In genomic region chr9:125516381-125516960, GRCh38 we compare ENCODE assay signal across 23 cellular contexts.
"Had no signal": no experiment of that assay in that cellular context is flagged by ENCODE, and none has a peak within 500 bp of the region (broad histone marks: within the 10 kb centered on the region; RNA-seq: fewer than 3 reads in every experiment).

No MANE protein-coding gene starts in this region.

- H2AFZ ChIP-seq: hepatocyte, parathyroid adenoma had no signal

- ATAC-seq: left cardiac atrium; lower lobe of right lung; natural killer cell treated with Interleukin-12 subunit alpha and Interleukin-12 subunit beta and Interleukin-15 and Interleukin-18, amount 100 ng/mL, for 72 hours; psoas muscle; right lobe of liver; stimulated activated memory B cell treated with anti-CD40 and anti-IgM and Interleukin-4, amounts not matched to agents 10 μg/mL and 1 μg/mL and 100 μg/mL, for 72 hours had no signal

- H3K4me3 ChIP-seq: hepatocyte, left ventricle myocardium inferior, lower lobe of right lung, psoas muscle, right lobe of liver, testis, tibial nerve had no signal

- H3K4me3 Mint-ChIP-seq: memory B cell; natural killer cell treated with Interleukin-12 subunit alpha and Interleukin-12 subunit beta and Interleukin-15 and Interleukin-18, amount 100 ng/mL, for 72 hours; stimulated activated memory B cell treated with anti-CD40 and anti-IgM and Interleukin-4, amounts not matched to agents 10 μg/mL and 1 μg/mL and 100 μg/mL, for 72 hours; stimulated activated naive CD8-positive, alpha-beta T cell treated with anti-CD3 and anti-CD28 coated beads, Interleukin-15, Interleukin-2, amounts not matched to agents 100 ng/mL and 50 ng/mL, for 24 hours had no signal

- H3K4me1 ChIP-seq: parathyroid adenoma, testis had no signal

- DNase-seq: cerebellar nuclear complex; dermis blood vessel endothelial cell; erythroblast; foreskin fibroblast; head of caudate nucleus; kidney; left cardiac atrium; left ventricle myocardium inferior; lower lobe of right lung; midbrain; psoas muscle; retina; right lobe of liver; stimulated activated CD4-positive, alpha-beta T cell treated with anti-CD3 and anti-CD28 coated beads, Interleukin-4, amount 100 ng/mL, for 1 hour; stimulated activated CD8-positive, alpha-beta memory T cell treated with anti-CD3 and anti-CD28 coated beads, Interleukin-4, amount 100 ng/mL, for 48 hours; testis had no signal

- H3K79me2 ChIP-seq: hepatocyte had no signal

- H3K9ac ChIP-seq: parathyroid adenoma had no signal

- H3K27ac Mint-ChIP-seq: memory B cell; natural killer cell treated with Interleukin-12 subunit alpha and Interleukin-12 subunit beta and Interleukin-15 and Interleukin-18, amount 100 ng/mL, for 72 hours; stimulated activated memory B cell treated with anti-CD40 and anti-IgM and Interleukin-4, amounts not matched to agents 10 μg/mL and 1 μg/mL and 100 μg/mL, for 72 hours; stimulated activated naive CD8-positive, alpha-beta T cell treated with anti-CD3 and anti-CD28 coated beads, Interleukin-15, Interleukin-2, amounts not matched to agents 100 ng/mL and 50 ng/mL, for 24 hours had no signal

- H3K9me3 ChIP-seq: left ventricle myocardium inferior, lower lobe of right lung, psoas muscle, right lobe of liver, testis, tibial nerve had no signal

- H3K27ac ChIP-seq: hepatocyte, left ventricle myocardium inferior, lower lobe of right lung, parathyroid adenoma, psoas muscle, right lobe of liver, testis, tibial nerve had no signal

- H3K27me3 Mint-ChIP-seq: memory B cell; natural killer cell treated with Interleukin-12 subunit alpha and Interleukin-12 subunit beta and Interleukin-15 and Interleukin-18, amount 100 ng/mL, for 72 hours; stimulated activated memory B cell treated with anti-CD40 and anti-IgM and Interleukin-4, amounts not matched to agents 10 μg/mL and 1 μg/mL and 100 μg/mL, for 72 hours; stimulated activated naive CD8-positive, alpha-beta T cell treated with anti-CD3 and anti-CD28 coated beads, Interleukin-15, Interleukin-2, amounts not matched to agents 100 ng/mL and 50 ng/mL, for 24 hours had no signal

- H3K4me2 ChIP-seq: hepatocyte had no signal

- H3K27me3 ChIP-seq: hepatocyte, right lobe of liver, testis, tibial nerve had no signal

- H3K9me3 Mint-ChIP-seq: memory B cell; natural killer cell treated with Interleukin-12 subunit alpha and Interleukin-12 subunit beta and Interleukin-15 and Interleukin-18, amount 100 ng/mL, for 72 hours; stimulated activated memory B cell treated with anti-CD40 and anti-IgM and Interleukin-4, amounts not matched to agents 10 μg/mL and 1 μg/mL and 100 μg/mL, for 72 hours; stimulated activated naive CD8-positive, alpha-beta T cell treated with anti-CD3 and anti-CD28 coated beads, Interleukin-15, Interleukin-2, amounts not matched to agents 100 ng/mL and 50 ng/mL, for 24 hours had no signal

- H3K36me3 ChIP-seq: left ventricle myocardium inferior, lower lobe of right lung, right lobe of liver had no signal
